ENCODE assay signal across 24 cellular contexts in genomic region chr2:29175338-29175737, GRCh38.
"Had no signal": no experiment of that assay in that cellular context is flagged by ENCODE, and none has a peak within 500 bp of the region (broad histone marks: within the 10 kb centered on the region; RNA-seq: fewer than 3 reads in every experiment).

No MANE protein-coding gene starts in this region.

- H3K4me1 ChIP-seq: left ventricle myocardium inferior, parathyroid adenoma, right atrium auricular region, right lobe of liver, stomach, tibial artery, upper lobe of right lung had no signal

- H3K9me3 ChIP-seq: left ventricle myocardium inferior, neutrophil, right atrium auricular region, stomach, thoracic aorta, tibial artery, upper lobe of right lung had no signal

- H3K4me2 ChIP-seq: neural progenitor cell, smooth muscle cell had no signal

- H3K4me3 ChIP-seq: left ventricle myocardium inferior, lung, neural progenitor cell, right atrium auricular region, right lobe of liver, smooth muscle cell, stomach, thoracic aorta, tibial artery, upper lobe of right lung had no signal

- ATAC-seq: natural killer cell; right lobe of liver; stimulated activated naive B cell treated with anti-CD40 and anti-IgM and Interleukin-4, amounts not matched to agents 10 μg/mL and 1 μg/mL and 100 μg/mL, for 72 hours; stimulated activated naive CD8-positive, alpha-beta T cell treated with anti-CD3 and anti-CD28 coated beads, Interleukin-15, Interleukin-2, amounts not matched to agents 100 U/mL and 50 U/mL, for 24 hours; upper lobe of right lung had no signal

- H3K27ac ChIP-seq: left ventricle myocardium inferior, neural progenitor cell, neutrophil, parathyroid adenoma, right atrium auricular region, right lobe of liver, stomach, thoracic aorta, tibial artery, upper lobe of right lung had no signal

- DNase-seq: islet precursor cell; left ventricle myocardium inferior; naive B cell; natural killer cell; nephron progenitor cell; occipital lobe; right lobe of liver; stimulated activated CD4-positive, alpha-beta T cell treated with anti-CD3 and anti-CD28 coated beads, Interleukin-1b, Interleukin-23, amount 100 ng/mL, for 48 hours; stimulated activated CD4-positive, alpha-beta T cell treated with anti-CD3 and anti-CD28 coated beads, Interleukin-2, amount 100 ng/mL, for 48 hours; stimulated activated CD4-positive, alpha-beta T cell treated with anti-CD3 and anti-CD28 coated beads, Interleukin-4, amount 100 ng/mL, for 4 hours; stimulated activated naive B cell treated with anti-CD40 and anti-IgM and Interleukin-4, amounts not matched to agents 10 μg/mL and 1 μg/mL and 100 μg/mL, for 72 hours; stimulated activated naive CD8-positive, alpha-beta T cell treated with anti-CD3 and anti-CD28 coated beads, Interleukin-15, Interleukin-2, amounts not matched to agents 100 U/mL and 50 U/mL, for 24 hours; stomach; tibial artery; trophoblast cell; upper lobe of right lung had no signal

- H3K79me2 ChIP-seq: parathyroid adenoma had no signal

- H3K27me3 ChIP-seq: neural progenitor cell, neutrophil, right atrium auricular region, right lobe of liver, stomach, tibial artery, upper lobe of right lung had no signal

- H3K27me3 Mint-ChIP-seq: naive B cell; stimulated activated naive B cell treated with anti-CD40 and anti-IgM and Interleukin-4, amounts not matched to agents 10 μg/mL and 1 μg/mL and 100 μg/mL, for 72 hours had no signal

- H3K36me3 ChIP-seq: neural progenitor cell, neutrophil, right lobe of liver had no signal

- H3K9me3 Mint-ChIP-seq: naive B cell; natural killer cell; stimulated activated naive B cell treated with anti-CD40 and anti-IgM and Interleukin-4, amounts not matched to agents 10 μg/mL and 1 μg/mL and 100 μg/mL, for 72 hours had no signal

- H3K4me3 Mint-ChIP-seq: mesothelial cell of epicardium; naive B cell; natural killer cell; nephron progenitor cell; neural progenitor cell; stimulated activated naive B cell treated with anti-CD40 and anti-IgM and Interleukin-4, amounts not matched to agents 10 μg/mL and 1 μg/mL and 100 μg/mL, for 72 hours had no signal

- H3K4me1 Mint-ChIP-seq: mesothelial cell of epicardium; naive B cell; stimulated activated naive B cell treated with anti-CD40 and anti-IgM and Interleukin-4, amounts not matched to agents 10 μg/mL and 1 μg/mL and 100 μg/mL, for 72 hours had no signal

- H3K9ac ChIP-seq: neural progenitor cell, parathyroid adenoma had no signal

- H2AFZ ChIP-seq: neural progenitor cell, parathyroid adenoma had no signal

- H3K27ac Mint-ChIP-seq: mesothelial cell of epicardium; naive B cell; nephron progenitor cell; neural progenitor cell; stimulated activated naive B cell treated with anti-CD40 and anti-IgM and Interleukin-4, amounts not matched to agents 10 μg/mL and 1 μg/mL and 100 μg/mL, for 72 hours had no signal
